3 cellular contexts compared by ENCODE assay signal in the genomic region with DNA sequence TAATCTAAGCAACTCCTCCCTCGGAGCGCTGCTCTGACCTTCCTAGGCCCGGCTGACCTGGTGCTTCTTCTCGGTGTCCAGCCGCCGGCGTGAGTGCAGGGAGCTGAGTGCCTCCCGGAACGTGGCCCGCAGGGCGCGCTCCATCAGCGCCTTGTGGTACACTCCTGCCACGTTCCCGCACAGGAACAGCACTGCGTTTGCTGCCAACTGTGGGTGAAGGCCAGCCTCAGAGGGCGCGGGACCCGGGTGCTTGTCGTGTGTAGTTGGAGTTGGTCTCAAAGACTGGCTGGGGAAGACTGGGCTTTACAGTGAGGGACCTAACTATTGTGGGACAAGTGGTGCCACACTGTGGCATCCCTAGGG.
TF ChIP-seq lines count a peak whose summit lies in the region.

No MANE protein-coding gene starts in this region.

TF ChIP-seq in GM23338, 12 proteins besides CTCF, POLR2A, EP300 and RAD21 (continues in another document):
- TF ChIP-seq EZH2 (IDR thresholded peaks at IDR 0.05; ENCODE audit: low read depth, unreplicated experiment) (no peak), ZNF331 (CRISPR knock-in tag; IDR thresholded peaks at IDR 0.05; ENCODE audit: low read depth) (no peak), EZH2phosphoT487 (IDR thresholded peaks at IDR 0.05; ENCODE audit: unreplicated experiment) (no peak), ZNF114 (CRISPR knock-in tag; IDR thresholded peaks at IDR 0.05) (no peak), POLR2AphosphoS5 (IDR thresholded peaks at IDR 0.05; ENCODE audit: low read depth) (no peak), STAT1 (IDR thresholded peaks at IDR 0.05; ENCODE audit: unreplicated experiment) (no peak), CREB1 (CRISPR knock-in tag; IDR thresholded peaks at IDR 0.05; ENCODE audit: low read depth) (no peak), NANOG (IDR thresholded peaks at IDR 0.05; ENCODE audit: borderline replicate concordance) (no peak)
- TF ChIP-seq, protein P1, sequence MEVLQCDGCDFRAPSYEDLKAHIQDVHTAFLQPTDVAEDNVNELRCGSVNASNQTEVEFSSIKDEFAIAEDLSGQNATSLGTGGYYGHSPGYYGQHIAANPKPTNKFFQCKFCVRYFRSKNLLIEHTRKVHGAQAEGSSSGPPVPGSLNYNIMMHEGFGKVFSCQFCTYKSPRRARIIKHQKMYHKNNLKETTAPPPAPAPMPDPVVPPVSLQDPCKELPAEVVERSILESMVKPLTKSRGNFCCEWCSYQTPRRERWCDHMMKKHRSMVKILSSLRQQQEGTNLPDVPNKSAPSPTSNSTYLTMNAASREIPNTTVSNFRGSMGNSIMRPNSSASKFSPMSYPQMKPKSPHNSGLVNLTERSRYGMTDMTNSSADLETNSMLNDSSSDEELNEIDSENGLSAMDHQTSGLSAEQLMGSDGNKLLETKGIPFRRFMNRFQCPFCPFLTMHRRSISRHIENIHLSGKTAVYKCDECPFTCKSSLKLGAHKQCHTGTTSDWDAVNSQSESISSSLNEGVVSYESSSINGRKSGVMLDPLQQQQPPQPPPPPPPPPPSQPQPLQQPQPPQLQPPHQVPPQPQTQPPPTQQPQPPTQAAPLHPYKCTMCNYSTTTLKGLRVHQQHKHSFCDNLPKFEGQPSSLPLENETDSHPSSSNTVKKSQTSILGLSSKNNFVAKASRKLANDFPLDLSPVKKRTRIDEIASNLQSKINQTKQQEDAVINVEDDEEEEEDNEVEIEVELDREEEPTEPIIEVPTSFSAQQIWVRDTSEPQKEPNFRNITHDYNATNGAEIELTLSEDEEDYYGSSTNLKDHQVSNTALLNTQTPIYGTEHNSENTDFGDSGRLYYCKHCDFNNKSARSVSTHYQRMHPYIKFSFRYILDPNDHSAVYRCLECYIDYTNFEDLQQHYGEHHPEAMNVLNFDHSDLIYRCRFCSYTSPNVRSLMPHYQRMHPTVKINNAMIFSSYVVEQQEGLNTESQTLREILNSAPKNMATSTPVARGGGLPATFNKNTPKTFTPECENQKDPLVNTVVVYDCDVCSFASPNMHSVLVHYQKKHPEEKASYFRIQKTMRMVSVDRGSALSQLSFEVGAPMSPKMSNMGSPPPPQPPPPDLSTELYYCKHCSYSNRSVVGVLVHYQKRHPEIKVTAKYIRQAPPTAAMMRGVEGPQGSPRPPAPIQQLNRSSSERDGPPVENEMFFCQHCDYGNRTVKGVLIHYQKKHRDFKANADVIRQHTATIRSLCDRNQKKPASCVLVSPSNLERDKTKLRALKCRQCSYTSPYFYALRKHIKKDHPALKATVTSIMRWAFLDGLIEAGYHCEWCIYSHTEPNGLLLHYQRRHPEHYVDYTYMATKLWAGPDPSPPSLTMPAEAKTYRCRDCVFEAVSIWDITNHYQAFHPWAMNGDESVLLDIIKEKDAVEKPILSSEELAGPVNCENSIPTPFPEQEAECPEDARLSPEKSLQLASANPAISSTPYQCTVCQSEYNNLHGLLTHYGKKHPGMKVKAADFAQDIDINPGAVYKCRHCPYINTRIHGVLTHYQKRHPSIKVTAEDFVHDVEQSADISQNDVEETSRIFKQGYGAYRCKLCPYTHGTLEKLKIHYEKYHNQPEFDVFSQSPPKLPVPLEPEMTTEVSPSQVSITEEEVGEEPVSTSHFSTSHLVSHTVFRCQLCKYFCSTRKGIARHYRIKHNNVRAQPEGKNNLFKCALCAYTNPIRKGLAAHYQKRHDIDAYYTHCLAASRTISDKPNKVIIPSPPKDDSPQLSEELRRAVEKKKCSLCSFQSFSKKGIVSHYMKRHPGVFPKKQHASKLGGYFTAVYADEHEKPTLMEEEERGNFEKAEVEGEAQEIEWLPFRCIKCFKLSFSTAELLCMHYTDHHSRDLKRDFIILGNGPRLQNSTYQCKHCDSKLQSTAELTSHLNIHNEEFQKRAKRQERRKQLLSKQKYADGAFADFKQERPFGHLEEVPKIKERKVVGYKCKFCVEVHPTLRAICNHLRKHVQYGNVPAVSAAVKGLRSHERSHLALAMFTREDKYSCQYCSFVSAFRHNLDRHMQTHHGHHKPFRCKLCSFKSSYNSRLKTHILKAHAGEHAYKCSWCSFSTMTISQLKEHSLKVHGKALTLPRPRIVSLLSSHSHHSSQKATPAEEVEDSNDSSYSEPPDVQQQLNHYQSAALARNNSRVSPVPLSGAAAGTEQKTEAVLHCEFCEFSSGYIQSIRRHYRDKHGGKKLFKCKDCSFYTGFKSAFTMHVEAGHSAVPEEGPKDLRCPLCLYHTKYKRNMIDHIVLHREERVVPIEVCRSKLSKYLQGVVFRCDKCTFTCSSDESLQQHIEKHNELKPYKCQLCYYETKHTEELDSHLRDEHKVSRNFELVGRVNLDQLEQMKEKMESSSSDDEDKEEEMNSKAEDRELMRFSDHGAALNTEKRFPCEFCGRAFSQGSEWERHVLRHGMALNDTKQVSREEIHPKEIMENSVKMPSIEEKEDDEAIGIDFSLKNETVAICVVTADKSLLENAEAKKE (CRISPR knock-in tag; IDR thresholded peaks at IDR 0.05): no peak

TF ChIP-seq in HepG2, 621 proteins besides CTCF, POLR2A, EP300 and RAD21 (continues in another document):
- TF ChIP-seq, protein P2, sequence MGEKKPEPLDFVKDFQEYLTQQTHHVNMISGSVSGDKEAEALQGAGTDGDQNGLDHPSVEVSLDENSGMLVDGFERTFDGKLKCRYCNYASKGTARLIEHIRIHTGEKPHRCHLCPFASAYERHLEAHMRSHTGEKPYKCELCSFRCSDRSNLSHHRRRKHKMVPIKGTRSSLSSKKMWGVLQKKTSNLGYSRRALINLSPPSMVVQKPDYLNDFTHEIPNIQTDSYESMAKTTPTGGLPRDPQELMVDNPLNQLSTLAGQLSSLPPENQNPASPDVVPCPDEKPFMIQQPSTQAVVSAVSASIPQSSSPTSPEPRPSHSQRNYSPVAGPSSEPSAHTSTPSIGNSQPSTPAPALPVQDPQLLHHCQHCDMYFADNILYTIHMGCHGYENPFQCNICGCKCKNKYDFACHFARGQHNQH (CRISPR knock-in tag; IDR thresholded peaks at IDR 0.05): no peak
- TF ChIP-seq ZNF230 (CRISPR knock-in tag; IDR thresholded peaks at IDR 0.05): no peak
- TF ChIP-seq, protein P3, sequence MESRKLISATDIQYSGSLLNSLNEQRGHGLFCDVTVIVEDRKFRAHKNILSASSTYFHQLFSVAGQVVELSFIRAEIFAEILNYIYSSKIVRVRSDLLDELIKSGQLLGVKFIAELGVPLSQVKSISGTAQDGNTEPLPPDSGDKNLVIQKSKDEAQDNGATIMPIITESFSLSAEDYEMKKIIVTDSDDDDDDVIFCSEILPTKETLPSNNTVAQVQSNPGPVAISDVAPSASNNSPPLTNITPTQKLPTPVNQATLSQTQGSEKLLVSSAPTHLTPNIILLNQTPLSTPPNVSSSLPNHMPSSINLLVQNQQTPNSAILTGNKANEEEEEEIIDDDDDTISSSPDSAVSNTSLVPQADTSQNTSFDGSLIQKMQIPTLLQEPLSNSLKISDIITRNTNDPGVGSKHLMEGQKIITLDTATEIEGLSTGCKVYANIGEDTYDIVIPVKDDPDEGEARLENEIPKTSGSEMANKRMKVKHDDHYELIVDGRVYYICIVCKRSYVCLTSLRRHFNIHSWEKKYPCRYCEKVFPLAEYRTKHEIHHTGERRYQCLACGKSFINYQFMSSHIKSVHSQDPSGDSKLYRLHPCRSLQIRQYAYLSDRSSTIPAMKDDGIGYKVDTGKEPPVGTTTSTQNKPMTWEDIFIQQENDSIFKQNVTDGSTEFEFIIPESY (CRISPR knock-in tag; IDR thresholded peaks at IDR 0.05): peak; percentile 90
- no peak for TF ChIP-seq EEA1 (CRISPR knock-in tag; IDR thresholded peaks at IDR 0.05; ENCODE audit: borderline replicate concordance)
- peak; percentile 68; the same call in 1 of the 2 replicates for TF ChIP-seq ZNF572 (CRISPR knock-in tag; IDR thresholded peaks at IDR 0.05)
- TF ChIP-seq ZKSCAN5 (CRISPR knock-in tag; IDR thresholded peaks at IDR 0.05): 0 out of 2 replicates have a peak, but pooled peaks have one; percentile 39
- TF ChIP-seq ZNF747 (CRISPR knock-in tag; IDR thresholded peaks at IDR 0.05; ENCODE audit: borderline replicate concordance): no peak
- peak; percentile 75; the same call in 1 of the 2 replicates for TF ChIP-seq ZNF10 (CRISPR knock-in tag; IDR thresholded peaks at IDR 0.05; ENCODE audit: borderline replicate concordance, low read depth)

TF ChIP-seq in SK-N-SH, 30 proteins besides CTCF, POLR2A, EP300 and RAD21:
- TF ChIP-seq TCF12 (IDR thresholded peaks at IDR 0.05) (no peak), RCOR1 (IDR thresholded peaks at IDR 0.05; ENCODE audit: low read length) (no peak), JUND (IDR thresholded peaks at IDR 0.05) (no peak), TEAD4 (IDR thresholded peaks at IDR 0.05; ENCODE audit: borderline replicate concordance, insufficient read depth) (no peak), EZH2phosphoT487 (IDR thresholded peaks at IDR 0.05; ENCODE audit: borderline replicate concordance, low read depth) (no peak), MXI1 (IDR thresholded peaks at IDR 0.05; ENCODE audit: low read depth, low read length) (no peak), FOSL2 (IDR thresholded peaks at IDR 0.05; ENCODE audit: borderline replicate concordance, low read depth) (no peak), FOXJ3 (CRISPR knock-in tag; IDR thresholded peaks at IDR 0.05) (no peak), FOXM1 (IDR thresholded peaks at IDR 0.05; ENCODE audit: low read depth) (no peak), MEF2A (IDR thresholded peaks at IDR 0.05; ENCODE audit: borderline replicate concordance, low read depth) (no peak), NFIC (IDR thresholded peaks at IDR 0.05; ENCODE audit: borderline replicate concordance) (no peak), POLR2AphosphoS5 (IDR thresholded peaks at IDR 0.05; ENCODE audit: low read depth, low read length) (no peak), SMC3 (IDR thresholded peaks at IDR 0.05; ENCODE audit: low read depth, low read length) (no peak), CHD2 (IDR thresholded peaks at IDR 0.05; ENCODE audit: low read length, partially characterized antibody) (no peak), SIN3A (IDR thresholded peaks at IDR 0.05; ENCODE audit: borderline replicate concordance, low read depth, low read length) (no peak)
- TF ChIP-seq, protein P3 (IDR thresholded peaks at IDR 0.05; ENCODE audit: borderline replicate concordance, low read depth): no peak
- TF ChIP-seq, protein P4, sequence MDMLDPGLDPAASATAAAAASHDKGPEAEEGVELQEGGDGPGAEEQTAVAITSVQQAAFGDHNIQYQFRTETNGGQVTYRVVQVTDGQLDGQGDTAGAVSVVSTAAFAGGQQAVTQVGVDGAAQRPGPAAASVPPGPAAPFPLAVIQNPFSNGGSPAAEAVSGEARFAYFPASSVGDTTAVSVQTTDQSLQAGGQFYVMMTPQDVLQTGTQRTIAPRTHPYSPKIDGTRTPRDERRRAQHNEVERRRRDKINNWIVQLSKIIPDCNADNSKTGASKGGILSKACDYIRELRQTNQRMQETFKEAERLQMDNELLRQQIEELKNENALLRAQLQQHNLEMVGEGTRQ (IDR thresholded peaks at IDR 0.05; ENCODE audit: borderline replicate concordance, low read depth, low read length): no peak
- TF ChIP-seq, protein P5, sequence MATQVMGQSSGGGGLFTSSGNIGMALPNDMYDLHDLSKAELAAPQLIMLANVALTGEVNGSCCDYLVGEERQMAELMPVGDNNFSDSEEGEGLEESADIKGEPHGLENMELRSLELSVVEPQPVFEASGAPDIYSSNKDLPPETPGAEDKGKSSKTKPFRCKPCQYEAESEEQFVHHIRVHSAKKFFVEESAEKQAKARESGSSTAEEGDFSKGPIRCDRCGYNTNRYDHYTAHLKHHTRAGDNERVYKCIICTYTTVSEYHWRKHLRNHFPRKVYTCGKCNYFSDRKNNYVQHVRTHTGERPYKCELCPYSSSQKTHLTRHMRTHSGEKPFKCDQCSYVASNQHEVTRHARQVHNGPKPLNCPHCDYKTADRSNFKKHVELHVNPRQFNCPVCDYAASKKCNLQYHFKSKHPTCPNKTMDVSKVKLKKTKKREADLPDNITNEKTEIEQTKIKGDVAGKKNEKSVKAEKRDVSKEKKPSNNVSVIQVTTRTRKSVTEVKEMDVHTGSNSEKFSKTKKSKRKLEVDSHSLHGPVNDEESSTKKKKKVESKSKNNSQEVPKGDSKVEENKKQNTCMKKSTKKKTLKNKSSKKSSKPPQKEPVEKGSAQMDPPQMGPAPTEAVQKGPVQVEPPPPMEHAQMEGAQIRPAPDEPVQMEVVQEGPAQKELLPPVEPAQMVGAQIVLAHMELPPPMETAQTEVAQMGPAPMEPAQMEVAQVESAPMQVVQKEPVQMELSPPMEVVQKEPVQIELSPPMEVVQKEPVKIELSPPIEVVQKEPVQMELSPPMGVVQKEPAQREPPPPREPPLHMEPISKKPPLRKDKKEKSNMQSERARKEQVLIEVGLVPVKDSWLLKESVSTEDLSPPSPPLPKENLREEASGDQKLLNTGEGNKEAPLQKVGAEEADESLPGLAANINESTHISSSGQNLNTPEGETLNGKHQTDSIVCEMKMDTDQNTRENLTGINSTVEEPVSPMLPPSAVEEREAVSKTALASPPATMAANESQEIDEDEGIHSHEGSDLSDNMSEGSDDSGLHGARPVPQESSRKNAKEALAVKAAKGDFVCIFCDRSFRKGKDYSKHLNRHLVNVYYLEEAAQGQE (IDR thresholded peaks at IDR 0.05; ENCODE audit: low read depth, low read length): no peak
- TF ChIP-seq, protein P6, sequence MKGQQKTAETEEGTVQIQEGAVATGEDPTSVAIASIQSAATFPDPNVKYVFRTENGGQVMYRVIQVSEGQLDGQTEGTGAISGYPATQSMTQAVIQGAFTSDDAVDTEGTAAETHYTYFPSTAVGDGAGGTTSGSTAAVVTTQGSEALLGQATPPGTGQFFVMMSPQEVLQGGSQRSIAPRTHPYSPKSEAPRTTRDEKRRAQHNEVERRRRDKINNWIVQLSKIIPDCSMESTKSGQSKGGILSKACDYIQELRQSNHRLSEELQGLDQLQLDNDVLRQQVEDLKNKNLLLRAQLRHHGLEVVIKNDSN (IDR thresholded peaks at IDR 0.05; ENCODE audit: borderline replicate concordance, low read depth): no peak
